13 cellular contexts compared by ENCODE assay signal in genomic region chr3:150520408-150520807, GRCh38.
"Had no signal": no experiment of that assay in that cellular context is flagged by ENCODE, and none has a peak within 500 bp of the region (broad histone marks: within the 10 kb centered on the region; RNA-seq: fewer than 3 reads in every experiment).

No MANE protein-coding gene starts in this region.

- H3K27me3 ChIP-seq: hepatocyte had no signal

- H3K4me2 ChIP-seq: hepatocyte had no signal

- H3K36me3 ChIP-seq: thoracic aorta had no signal

- H3K4me3 ChIP-seq: hepatocyte, mucosa of descending colon, thoracic aorta had no signal

- DNase-seq: activated CD4-positive, CD25-positive, alpha-beta regulatory T cell treated with anti-CD3 and anti-CD28 coated beads, Interleukin-2, amount 50 U/mL, for 72 hours; activated naive CD4-positive, alpha-beta T cell treated with Interleukin-2 at 50 U/mL for 16 hours; aorta; endodermal cell; erythroblast; naive thymus-derived CD4-positive, alpha-beta T cell; T-helper 9 cell had no signal

- H3K27ac ChIP-seq: hepatocyte, thoracic aorta had no signal

- H2AFZ ChIP-seq: hepatocyte had no signal

- H3K9me3 ChIP-seq: mucosa of descending colon, thoracic aorta had no signal

- FAIRE-seq: keratinocyte had no signal

- H3K79me2 ChIP-seq: hepatocyte had no signal

- ATAC-seq: left lobe of liver; mucosa of descending colon; naive thymus-derived CD4-positive, alpha-beta T cell; stimulated activated effector memory CD8-positive, alpha-beta T cell treated with anti-CD3 and anti-CD28 coated beads, Interleukin-12 subunit alpha, Interleukin-12 subunit beta, amount 100 ng/mL, for 72 hours had no signal
